In the genomic region with DNA sequence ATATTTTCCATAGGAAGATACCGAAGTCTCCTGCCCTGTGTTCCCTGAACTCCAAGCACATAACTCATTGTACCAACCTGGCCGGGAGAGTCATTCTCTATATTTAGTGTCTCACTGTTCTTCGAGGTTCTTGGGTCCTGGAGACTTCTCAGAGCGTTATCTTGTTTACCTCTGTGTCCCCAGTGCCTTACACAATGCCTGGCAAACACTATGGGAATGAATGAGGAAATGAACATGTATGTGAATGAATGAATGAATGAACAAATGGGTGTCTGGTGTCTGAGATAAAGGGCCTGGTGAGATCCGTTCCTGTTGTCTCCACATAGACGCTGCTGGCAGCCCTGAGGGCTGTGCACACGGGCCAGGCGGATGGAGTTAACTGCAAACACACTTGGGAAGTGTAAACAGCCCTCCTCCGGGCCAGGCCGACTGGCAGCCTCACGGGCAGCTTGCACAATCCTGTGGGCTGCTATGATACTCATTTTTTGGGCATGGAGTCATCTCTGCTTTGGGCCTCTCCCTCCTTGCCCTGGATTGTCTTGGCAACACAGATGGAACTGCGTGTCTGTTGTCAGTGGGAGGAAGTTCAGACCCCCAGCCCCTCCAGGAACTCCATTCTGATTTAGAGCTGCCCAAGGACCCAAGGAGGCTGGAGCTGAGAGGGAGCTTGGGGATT, we compare ENCODE assay signal across 8 cellular contexts.
DNase-seq lines count a peak whose midpoint lies in the region; ATAC-seq, FAIRE-seq and TF ChIP-seq lines count a peak whose summit lies in the region.

No MANE protein-coding gene starts in this region.

- H2AFZ ChIP-seq in smooth muscle cell (ENCODE audit: low read depth), result peak overlapping the region; percentile 52

- no peak for TF ChIP-seq CTCF in gastroesophageal sphincter (IDR thresholded peaks at IDR 0.05)
- no peak for TF ChIP-seq CTCF in smooth muscle cell (IDR thresholded peaks at IDR 0.05; ENCODE audit: borderline replicate concordance, insufficient read depth, poor library complexity, severe bottlenecking)

- H3F3A ChIP-seq in smooth muscle cell (ENCODE audit: low read depth), result peaks cover 5% of the 10 kb centered on the region

- H3K4me1 ChIP-seq in SJSA1 (replicated peaks) (peaks cover 29% of the 10 kb centered on the region), gastroesophageal sphincter (peaks cover 0 to 34% (median 13%) of the 10 kb centered on the region in 3 donors), smooth muscle cell (ENCODE audit: low read depth) (peaks cover 7% of the 10 kb centered on the region)

- H3K27me3 ChIP-seq in SJSA1 (replicated peaks) (no peaks in the 10 kb centered on the region), gastroesophageal sphincter (no peaks in the 10 kb centered on the region), smooth muscle cell (ENCODE audit: low read depth) (no peaks in the 10 kb centered on the region)

- WGBS in gastroesophageal sphincter (ENCODE audit: low coverage in 1 of 2), 2 donors, result 46 to 57% methylated on average over 6 of the region's 12 CpGs
- WGBS in smooth muscle cell (ENCODE audit: low lambda C conversion rate), result 29% methylated on average over 12 of the region's 12 CpGs

- no peaks in the 10 kb centered on the region for H3K36me3 ChIP-seq in SJSA1
- H3K36me3 ChIP-seq in gastroesophageal sphincter, result no peaks in the 10 kb centered on the region
- no peaks in the 10 kb centered on the region for H3K36me3 ChIP-seq in smooth muscle cell (ENCODE audit: low read depth)

- peak overlapping the region; percentile 42; the same call in 1 of the 2 replicates for H3K27ac ChIP-seq in SJSA1
- peak overlapping the region in 3 of 4 donors; percentile 50 to 78 (median 64) for H3K27ac ChIP-seq in gastroesophageal sphincter
- peak overlapping the region; percentile 91 for H3K27ac ChIP-seq in smooth muscle cell (ENCODE audit: low read depth)

- peak; percentile 48 for FAIRE-seq in H54 (lab: Jason Lieb, UNC)

- no peaks in the 10 kb centered on the region for H4K20me1 ChIP-seq in smooth muscle cell (ENCODE audit: low read depth)

- peak overlapping the region; percentile 32 for H3K4me2 ChIP-seq in smooth muscle cell

- H3K9me3 ChIP-seq in SJSA1 (replicated peaks), result no peaks in the 10 kb centered on the region; the same call in 1 of the 2 replicates
- peaks cover 0 to 15% (median 0%) of the 10 kb centered on the region in 3 donors for H3K9me3 ChIP-seq in gastroesophageal sphincter
- H3K9me3 ChIP-seq in smooth muscle cell (replicated peaks; ENCODE audit: low read depth), result no peaks in the 10 kb centered on the region

- no peaks in the 10 kb centered on the region for H3K79me2 ChIP-seq in smooth muscle cell (ENCODE audit: low read depth)

- H3K9ac ChIP-seq in smooth muscle cell (ENCODE audit: low read depth), result peak overlapping the region; percentile 85

- H3K4me3 ChIP-seq in SJSA1 (no peak overlapping the region), gastroesophageal sphincter (no peak overlapping the region), smooth muscle cell (no peak overlapping the region)

- ATAC-seq in gastroesophageal sphincter (peak; percentile 94), GM21825 (IDR thresholded peaks at IDR 0.05; ENCODE audit: unreplicated experiment) (no peak), HG03095 (IDR thresholded peaks at IDR 0.05; ENCODE audit: unreplicated experiment) (no peak), GM18870 (IDR thresholded peaks at IDR 0.05; ENCODE audit: unreplicated experiment) (no peak)

- DNase-seq in H54 (ENCODE audit: insufficient read length, low spot score) (peak; percentile 73), SJSA1 (ENCODE audit: low read depth in 1 of 2, low spot score in 2 of 2) (peak; percentile 58 to 72), smooth muscle cell (lab: John Stamatoyannopoulos, UW; ENCODE audit: unreplicated experiment) (peak; percentile 39)
- no peak for DNase-seq in stimulated activated CD4-positive, alpha-beta T cell treated with anti-CD3 and anti-CD28 coated beads, Interleukin-1b, Interleukin-23, amount 100 ng/mL, for 48 hours

- no peak for TF ChIP-seq EP300 in gastroesophageal sphincter (IDR thresholded peaks at IDR 0.05)

- TF ChIP-seq POLR2A in H54 (IDR thresholded peaks at IDR 0.05; ENCODE audit: low read depth, low read length) (no peak), gastroesophageal sphincter (IDR thresholded peaks at IDR 0.05) (no peak)
